ENCODE assay signal across 11 cellular contexts in the genomic region with DNA sequence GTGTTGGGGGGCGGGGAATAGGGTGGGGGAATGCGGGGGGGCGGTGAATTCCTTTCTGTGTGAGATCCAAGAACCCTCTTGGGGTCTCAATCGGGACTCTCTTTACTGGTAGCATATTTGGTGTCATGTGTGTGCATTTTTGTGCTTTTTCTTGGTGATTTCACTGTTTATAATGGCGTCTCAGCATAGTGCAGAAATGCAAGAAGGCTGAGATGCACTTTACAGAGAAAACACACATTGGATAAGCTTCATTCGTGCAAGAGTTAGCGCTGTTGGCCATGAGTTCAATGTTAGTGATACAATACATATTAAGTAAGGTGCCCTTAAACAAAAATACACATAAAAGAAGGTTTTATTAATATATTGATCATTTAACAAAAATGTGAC. TPM values are rescaled to one million over a fixed set of nuclear protein-coding genes. Genes with fewer than 3 reads are reported as not detected.
DNase-seq lines count a peak whose midpoint lies in the region; ATAC-seq, FAIRE-seq and TF ChIP-seq lines count a peak whose summit lies in the region.
"Had no signal": no experiment of that assay in that cellular context is flagged by ENCODE, and none has a peak within 500 bp of the region (broad histone marks: within the 10 kb centered on the region; RNA-seq: fewer than 3 reads in every experiment).

No MANE protein-coding gene starts in this region.

- no peak overlapping the region for H2BK12ac ChIP-seq in mesenchymal stem cell (ENCODE audit: low read length in 2 of 2)

- no peak overlapping the region for H3K18ac ChIP-seq in mesenchymal stem cell (ENCODE audit: low read depth in 1 of 2, low read length in 2 of 2)

- H3K4me1 Mint-ChIP-seq in activated CD4-positive, alpha-beta T cell treated with anti-CD3 and anti-CD28 coated beads for 36 hours: peaks cover 10% of the 10 kb centered on the region
- peaks cover 5% of the 10 kb centered on the region for H3K4me1 Mint-ChIP-seq in endodermal cell

- H3K79me2 ChIP-seq in PC-9 (ENCODE audit: low read depth): no peaks in the 10 kb centered on the region

- CTCF ChIA-PET in activated CD4-positive, alpha-beta T cell treated with anti-CD3 and anti-CD28 coated beads for 36 hours (lab: Charles Lee): interaction anchor here (0.7 kb wide), 1 partner anchor 120 kb away, joined by 4 read pairs; no protein-coding TSS in a partner anchor
- CTCF ChIA-PET in PC-9 (lab: Charles Lee): interaction anchor here (0.6 to 1.2 kb wide), 5 partner anchors 19 to 164 kb away, joined by 3 to 17 read pairs (median 6); a partner anchor contains a TSS

- DNase-seq in activated CD4-positive, alpha-beta T cell treated with anti-CD3 and anti-CD28 coated beads for 36 hours: no peak
- no peak for DNase-seq in activated CD4-positive, alpha-beta T cell treated with anti-CD3 and anti-CD28 coated beads, Interleukin-2, amount 50 U/mL, for 4 hours
- DNase-seq in PC-9: no peak
- no peak for DNase-seq in endodermal cell
- DNase-seq in small intestine: no peak
- DNase-seq in kidney: no peak
- DNase-seq in mesenchymal stem cell: no peak
- no peak for DNase-seq in GM13977 (ENCODE audit: low spot score)
- DNase-seq: foreskin keratinocyte, NCI-H226, SIG-M5 had no signal

- H3K36me3 Mint-ChIP-seq in activated CD4-positive, alpha-beta T cell treated with anti-CD3 and anti-CD28 coated beads for 36 hours (ENCODE audit: low read depth): no peaks in the 10 kb centered on the region
- no peaks in the 10 kb centered on the region for H3K36me3 Mint-ChIP-seq in endodermal cell (ENCODE audit: low read depth)

- no peaks in the 10 kb centered on the region for H3K79me1 ChIP-seq in mesenchymal stem cell (replicated peaks; ENCODE audit: low read length, poor library complexity, severe bottlenecking)

- no peak for ATAC-seq in activated CD4-positive, alpha-beta T cell treated with anti-CD3 and anti-CD28 coated beads for 36 hours

- no peaks in the 10 kb centered on the region for H3K9me2 ChIP-seq in PC-9 (ENCODE audit: insufficient read depth)

- in situ Hi-C loops in GM13977 (cut with MboI; ENCODE audit: low pct_unique_long_range_greater_than_20kb, low sequenced_read_pairs, unreplicated experiment): no loop called here

- FAIRE-seq in small intestine (lab: Jason Lieb, UNC): no peak
- FAIRE-seq in kidney (lab: Jason Lieb, UNC): no peak

- H3K27me3 Mint-ChIP-seq in activated CD4-positive, alpha-beta T cell treated with anti-CD3 and anti-CD28 coated beads for 36 hours: peaks cover 10% of the 10 kb centered on the region
- H3K27me3 Mint-ChIP-seq in endodermal cell (ENCODE audit: insufficient read depth): peaks cover 18% of the 10 kb centered on the region

- 0 out of 2 replicates have a peak overlapping the region, but pooled peaks have one; percentile 24 for H3K4me3 ChIP-seq in PC-9
- no peak overlapping the region for H3K4me3 ChIP-seq in endodermal cell (ENCODE audit: low read length)
- H3K4me3 ChIP-seq in small intestine (ENCODE audit: low read depth in 1 of 2, low read length in 2 of 2): peak overlapping the region; percentile 5 to 37
- H3K4me3 ChIP-seq in kidney (ENCODE audit: low read length in 2 of 2): peak overlapping the region in 1 of 2 donors; percentile 14
- no peak overlapping the region for H3K4me3 ChIP-seq in mesenchymal stem cell (ENCODE audit: insufficient read depth in 1 of 2, low read depth in 1 of 2, low read length in 2 of 2)

- intact Hi-C loops in activated CD4-positive, alpha-beta T cell treated with anti-CD3 and anti-CD28 coated beads for 36 hours (cut with DNase I, micrococcal nuclease): loop anchor here in 1 of 2 experiments (10.0 kb wide), 1 partner anchor 147 kb away; no protein-coding TSS in a partner anchor
- intact Hi-C loops in PC-9 (cut with micrococcal nuclease; ENCODE audit: unreplicated experiment): no loop called here
- intact Hi-C loops in kidney (cut with DNase I): no loop called here

- no peak overlapping the region for H2BK15ac ChIP-seq in mesenchymal stem cell (ENCODE audit: low read depth, poor library complexity, severe bottlenecking)

- H2BK120ac ChIP-seq in mesenchymal stem cell (ENCODE audit: low read depth, low read length): no peak overlapping the region

- H4K8ac ChIP-seq in mesenchymal stem cell (ENCODE audit: low read length): no peak overlapping the region

- peak overlapping the region; percentile 51 for H3K4me2 ChIP-seq in PC-9
- no peak overlapping the region for H3K4me2 ChIP-seq in mesenchymal stem cell (ENCODE audit: low read length, poor library complexity, severe bottlenecking)

- no TSS peak for BruUV-seq in PC-9 (replicated peaks; lab: Mats Ljungman, UMichigan)

- H3K36me3 ChIP-seq in PC-9 (ENCODE audit: low read depth) (no peaks in the 10 kb centered on the region), endodermal cell (ENCODE audit: control insufficient read depth, insufficient read depth, low read length) (no peaks in the 10 kb centered on the region), small intestine (ENCODE audit: control insufficient read depth in 2 of 2, insufficient read depth in 2 of 2, low read length in 2 of 2) (no peaks in the 10 kb centered on the region), kidney (ENCODE audit: control insufficient read depth in 1 of 2, insufficient read depth in 2 of 2, low read length in 2 of 2) (no peaks in the 10 kb centered on the region), mesenchymal stem cell (ENCODE audit: control insufficient read depth in 1 of 2, insufficient read depth in 2 of 2, low read depth in 1 of 2, low read length in 2 of 2) (peaks cover 0 to under 1% of the 10 kb centered on the region in 2 experiments)

- no peak overlapping the region for H3K23ac ChIP-seq in mesenchymal stem cell (ENCODE audit: low read length in 2 of 2)

- H3K9me3 Mint-ChIP-seq in activated CD4-positive, alpha-beta T cell treated with anti-CD3 and anti-CD28 coated beads for 36 hours (ENCODE audit: low read depth): no peaks in the 10 kb centered on the region
- H3K9me3 Mint-ChIP-seq in endodermal cell: no peaks in the 10 kb centered on the region

- H3K14ac ChIP-seq in mesenchymal stem cell (ENCODE audit: low read length in 2 of 2): no peak overlapping the region

- H2AFZ ChIP-seq in PC-9: no peak overlapping the region
- no peak overlapping the region for H2AFZ ChIP-seq in mesenchymal stem cell (ENCODE audit: low read depth, low read length)

- H3K4me1 ChIP-seq in PC-9 (replicated peaks; ENCODE audit: insufficient read depth) (peaks cover 19% of the 10 kb centered on the region), endodermal cell (ENCODE audit: control insufficient read depth, insufficient read depth, low read length) (no peaks in the 10 kb centered on the region), small intestine (ENCODE audit: control insufficient read depth in 2 of 2, insufficient read depth in 1 of 2, low read depth in 1 of 2, low read length in 1 of 2) (no peaks in the 10 kb centered on the region), kidney (ENCODE audit: control insufficient read depth in 1 of 2, insufficient read depth in 1 of 2, low read depth in 1 of 2, low read length in 2 of 2) (peaks cover 0 to 8% of the 10 kb centered on the region in 2 donors), mesenchymal stem cell (ENCODE audit: control insufficient read depth, insufficient read depth, low read depth, low read length) (peaks cover 17% of the 10 kb centered on the region)
- H3K4me1 ChIP-seq: foreskin keratinocyte had no signal

- WGBS in endodermal cell (ENCODE audit: insufficient coverage in 1 of 2, insufficient read length in 1 of 2), 2 experiments: 14 to 28% methylated on average over 1 to 5 of the region's 7 CpGs
- 14% methylated on average over 6 to 7 of the region's 7 CpGs for WGBS in small intestine, 3 donors
- 19% methylated on average over 2 of the region's 7 CpGs for WGBS in mesenchymal stem cell

- 0 out of 2 replicates have a peak, but pooled peaks cover 3% of the 10 kb centered on the region for H4K20me1 ChIP-seq in PC-9 (ENCODE audit: insufficient read depth)

- POLR2A ChIA-PET in activated CD4-positive, alpha-beta T cell treated with anti-CD3 and anti-CD28 coated beads for 36 hours (lab: Charles Lee): no interaction called here
- POLR2A ChIA-PET in PC-9 (lab: Charles Lee; ENCODE audit: unreplicated experiment): interaction anchor here (0.6 to 0.7 kb wide), 4 partner anchors 12 to 1018 kb away, joined by 3 to 14 read pairs (median 7); no protein-coding TSS in a partner anchor

- H3K9ac ChIP-seq in endodermal cell (ENCODE audit: extremely low read depth, low read length, poor library complexity, severe bottlenecking) (no peak overlapping the region), kidney (ENCODE audit: low read length in 2 of 2) (no peak overlapping the region), mesenchymal stem cell (ENCODE audit: low read length) (no peak overlapping the region)

- peaks cover 28% of the 10 kb centered on the region for H3F3A ChIP-seq in PC-9 (ENCODE audit: insufficient read depth, low read depth)

- H3K27ac ChIP-seq in PC-9: no peak overlapping the region
- H3K27ac ChIP-seq in endodermal cell (ENCODE audit: low read depth, low read length): no peak overlapping the region
- H3K27ac ChIP-seq in small intestine (ENCODE audit: low read depth in 1 of 2, low read length in 1 of 2): no peak overlapping the region
- H3K27ac ChIP-seq in kidney (ENCODE audit: low read depth in 2 of 2, low read length in 2 of 2): no peak overlapping the region
- H3K27ac ChIP-seq in mesenchymal stem cell (ENCODE audit: low read length, poor library complexity, severe bottlenecking): no peak overlapping the region
- H3K27ac ChIP-seq: foreskin keratinocyte had no signal

- no peak overlapping the region for H3K27ac Mint-ChIP-seq in activated CD4-positive, alpha-beta T cell treated with anti-CD3 and anti-CD28 coated beads for 36 hours
- no peak overlapping the region for H3K27ac Mint-ChIP-seq in endodermal cell

- H3K9me3 ChIP-seq in PC-9 (ENCODE audit: insufficient read depth, low read depth) (no peaks in the 10 kb centered on the region), endodermal cell (ENCODE audit: control insufficient read depth, low read length) (no peaks in the 10 kb centered on the region), small intestine (ENCODE audit: control insufficient read depth, low read depth) (no peaks in the 10 kb centered on the region), kidney (ENCODE audit: control insufficient read depth in 1 of 2, low read length in 2 of 2) (no peaks in the 10 kb centered on the region), mesenchymal stem cell (ENCODE audit: control insufficient read depth, low read length) (no peaks in the 10 kb centered on the region)

- H3K4me3 Mint-ChIP-seq in activated CD4-positive, alpha-beta T cell treated with anti-CD3 and anti-CD28 coated beads for 36 hours: peak overlapping the region; percentile 38
- peak overlapping the region; percentile 48 for H3K4me3 Mint-ChIP-seq in endodermal cell

- H4K91ac ChIP-seq in mesenchymal stem cell (ENCODE audit: low read length): no peak overlapping the region

- H2AK5ac ChIP-seq in mesenchymal stem cell (ENCODE audit: low read length, severe bottlenecking): no peak overlapping the region

- H2BK5ac ChIP-seq in mesenchymal stem cell (ENCODE audit: low read depth, low read length, poor library complexity, severe bottlenecking): no peak overlapping the region

- TF ChIP-seq CTCF in PC-9 (conservative IDR thresholded peaks at IDR 0.05) (no peak), endodermal cell (conservative IDR thresholded peaks at IDR 0.05) (no peak), kidney (IDR thresholded peaks at IDR 0.05; ENCODE audit: borderline replicate concordance, extremely low read depth, insufficient read depth) (no peak), GM13977 (IDR thresholded peaks at IDR 0.05; ENCODE audit: extremely low read depth, insufficient read depth, missing control alignments) (no peak)

- no peak overlapping the region for H3K4ac ChIP-seq in mesenchymal stem cell (ENCODE audit: low read depth in 1 of 2, low read length in 2 of 2)

- H3K27me3 ChIP-seq in PC-9 (ENCODE audit: insufficient read depth, low read depth): no peaks in the 10 kb centered on the region
- peaks cover 9% of the 10 kb centered on the region for H3K27me3 ChIP-seq in endodermal cell (ENCODE audit: control insufficient read depth, insufficient read depth, low read length, poor library complexity, severe bottlenecking)
- no peaks in the 10 kb centered on the region for H3K27me3 ChIP-seq in small intestine (ENCODE audit: control insufficient read depth in 2 of 2, insufficient read depth in 2 of 2, low read length in 2 of 2)
- H3K27me3 ChIP-seq in mesenchymal stem cell (ENCODE audit: control insufficient read depth in 1 of 2, insufficient read depth in 1 of 2, low read length in 2 of 2): peaks cover 0 to 27% of the 10 kb centered on the region in 2 experiments

RNA-seq across cellular contexts. Expression of a gene that starts 0.8 kb away (rescaled TPM):
- not detected for total RNA-seq in activated CD4-positive, alpha-beta T cell treated with anti-CD3 and anti-CD28 coated beads for 36 hours
- 5.4 and 5.9 TPM in 2 replicates for total RNA-seq in PC-9 (2021)
- total RNA-seq in endodermal cell: under 1 TPM; 0.33 to 0.75 TPM
- polyA plus RNA-seq in endodermal cell (2013, experiment 1 of 2): 0.25 TPM
- 0.17 TPM for polyA plus RNA-seq in endodermal cell (2013, experiment 2 of 2)
- polyA plus RNA-seq in small intestine: 10 to 100 TPM; 15.9 to 85.4 (median 62.8) TPM
- 5.2 TPM for total RNA-seq in kidney
- 5.0 TPM for polyA plus RNA-seq in kidney (ENCODE audit: insufficient read depth, low read depth, low replicate concordance)
- polyA plus RNA-seq in mesenchymal stem cell (2013, experiment 1 of 2): 0.01 TPM
- 0.03 TPM for polyA plus RNA-seq in mesenchymal stem cell (2013, experiment 2 of 2)
- total RNA-seq: foreskin keratinocyte had no signal
- polyA plus RNA-seq: foreskin keratinocyte had no signal

RNA-seq across cellular contexts. Expression of a gene that starts 17.2 kb away (rescaled TPM):
- 10 to 100 TPM; 63.6 to 65.0 TPM for total RNA-seq in activated CD4-positive, alpha-beta T cell treated with anti-CD3 and anti-CD28 coated beads for 36 hours
- total RNA-seq in PC-9 (2021): 73.4 and 90.4 TPM in 2 replicates
- total RNA-seq in endodermal cell: 10 to 100 TPM; 58.9 to 66.0 TPM
- polyA plus RNA-seq in endodermal cell (2013, experiment 1 of 2): 83.1 TPM
- 72.7 TPM for polyA plus RNA-seq in endodermal cell (2013, experiment 2 of 2)
- 10 to 100 TPM; 34.0 to 76.9 (median 57.3) TPM for polyA plus RNA-seq in small intestine
- total RNA-seq in kidney: 49.5 TPM
- polyA plus RNA-seq in kidney (ENCODE audit: insufficient read depth, low read depth, low replicate concordance): 32.7 TPM
- 30.2 TPM for polyA plus RNA-seq in mesenchymal stem cell (2013, experiment 1 of 2)
- 30.0 TPM for polyA plus RNA-seq in mesenchymal stem cell (2013, experiment 2 of 2)

RNA-seq across cellular contexts. Expression of a gene that starts 18.7 kb away (rescaled TPM):
- 1 to 10 TPM in 1 of 2 experiments, under 1 TPM in 1; 0.97 to 1.7 TPM for total RNA-seq in activated CD4-positive, alpha-beta T cell treated with anti-CD3 and anti-CD28 coated beads for 36 hours
- total RNA-seq in PC-9 (2021) (10.5 and 22.8 TPM in 2 replicates), endodermal cell (1 to 10 TPM; 5.0 to 5.9 TPM), kidney (21.8 TPM)
- polyA plus RNA-seq in endodermal cell (2013, experiment 1 of 2): 1.9 TPM
- 1.2 TPM for polyA plus RNA-seq in endodermal cell (2013, experiment 2 of 2)
- polyA plus RNA-seq in small intestine (10 to 100 TPM in 2 of 3 donors, 1 to 10 TPM in 1; 8.0 to 38.0 (median 24.9) TPM), kidney (ENCODE audit: insufficient read depth, low read depth, low replicate concordance) (19.1 TPM)
- 0.21 TPM for polyA plus RNA-seq in mesenchymal stem cell (2013, experiment 1 of 2)
- 0.14 TPM for polyA plus RNA-seq in mesenchymal stem cell (2013, experiment 2 of 2)

RNA-seq across cellular contexts. Expression of a gene that starts 19.0 kb away (rescaled TPM):
- total RNA-seq in activated CD4-positive, alpha-beta T cell treated with anti-CD3 and anti-CD28 coated beads for 36 hours: 1 to 10 TPM; 6.7 to 7.1 TPM
- total RNA-seq in PC-9 (2021): 23.7 and 38.5 TPM in 2 replicates
- 10 to 100 TPM; 15.5 to 31.0 TPM for total RNA-seq in endodermal cell
- 25.5 TPM for polyA plus RNA-seq in endodermal cell (2013, experiment 1 of 2)
- polyA plus RNA-seq in endodermal cell (2013, experiment 2 of 2): 25.1 TPM
- 10 to 100 TPM; 15.0 to 36.2 (median 28.6) TPM for polyA plus RNA-seq in small intestine
- 44.5 TPM for total RNA-seq in kidney
- 18.9 TPM for polyA plus RNA-seq in kidney (ENCODE audit: insufficient read depth, low read depth, low replicate concordance)
- polyA plus RNA-seq in mesenchymal stem cell (2013, experiment 1 of 2): 7.1 TPM
- 7.2 TPM for polyA plus RNA-seq in mesenchymal stem cell (2013, experiment 2 of 2)

Comparison
In these comparisons a context has a peak if more than half of its experiments do, and no peak if none do; other contexts are left out.
1. H3K4me3 ChIP-seq: peak in PC-9 (single experiment) and small intestine (2 of 2); none in endodermal cell (single experiment) and mesenchymal stem cell (0 of 2).